In the genomic region with DNA sequence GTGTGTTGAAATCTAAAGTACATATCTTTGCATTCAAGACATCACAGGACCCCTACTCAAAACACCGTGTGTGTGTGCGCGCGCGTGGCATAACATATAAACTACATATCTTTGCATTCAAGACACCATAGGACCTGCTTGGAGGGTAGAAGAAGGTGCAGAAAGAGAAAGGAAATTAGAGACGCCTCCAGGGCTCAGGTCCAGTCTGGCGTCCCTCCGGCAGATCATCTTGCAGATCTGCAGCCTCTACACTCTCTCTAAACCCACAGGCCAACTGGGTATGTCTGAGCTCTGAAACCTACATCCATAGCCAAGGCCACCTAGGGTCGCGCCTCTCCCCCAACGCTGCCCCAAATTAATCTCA, we compare ENCODE assay signal across 8 cellular contexts. TPM values are rescaled to one million over a fixed set of nuclear protein-coding genes. Genes with fewer than 3 reads are reported as not detected.
A peak's percentile ranks its signal among the peaks of the same experiment; 100 is the strongest.
DNase-seq lines count a peak whose midpoint lies in the region; ATAC-seq, FAIRE-seq and TF ChIP-seq lines count a peak whose summit lies in the region.

No MANE protein-coding gene starts in this region.

- CTCF ChIA-PET in A549 (lab: Yijun Ruan, JAX), result interaction anchor here (1.0 to 23.7 kb wide), 7 partner anchors 12 to 194 kb away, joined by 3 to 616 read pairs (median 6); a partner anchor contains a TSS

- no peaks in the 10 kb centered on the region for H3K9me3 Mint-ChIP-seq in H9
- no peaks in the 10 kb centered on the region for H3K9me3 Mint-ChIP-seq in activated naive CD8-positive, alpha-beta T cell treated with anti-CD3 and anti-CD28 coated beads for 36 hours

- no peak for ATAC-seq in A549
- no peak for ATAC-seq in HG02759 (IDR thresholded peaks at IDR 0.05; ENCODE audit: unreplicated experiment)

- no peak overlapping the region for H2BK5ac ChIP-seq in H9 (ENCODE audit: insufficient read length, low read length)
- no peak overlapping the region for H2BK5ac ChIP-seq in mesenchymal stem cell (ENCODE audit: low read depth, low read length, poor library complexity, severe bottlenecking)

- no peak overlapping the region for H3K23ac ChIP-seq in H9 (ENCODE audit: insufficient read length, low read depth, low read length)
- H3K23ac ChIP-seq in mesenchymal stem cell (ENCODE audit: low read length in 2 of 2), result no peak overlapping the region

- peaks cover 3% of the 10 kb centered on the region for H3K79me1 ChIP-seq in H9 (ENCODE audit: insufficient read depth, low read depth, low read length, poor library complexity, severe bottlenecking)
- peaks cover 5% of the 10 kb centered on the region for H3K79me1 ChIP-seq in mesenchymal stem cell (replicated peaks; ENCODE audit: low read length, poor library complexity, severe bottlenecking)

- H3K4me3 Mint-ChIP-seq in H9, result peak overlapping the region; percentile 87 to 93
- peak overlapping the region; percentile 84 for H3K4me3 Mint-ChIP-seq in activated naive CD8-positive, alpha-beta T cell treated with anti-CD3 and anti-CD28 coated beads for 36 hours

- H4K8ac ChIP-seq in H9 (replicated peaks; ENCODE audit: insufficient read length, low read depth, low read length) (no peak overlapping the region), mesenchymal stem cell (ENCODE audit: low read length) (peak overlapping the region; percentile 47)

- H3K27ac Mint-ChIP-seq in H9, result peak overlapping the region; percentile 81 to 87 (median 85); a peak in 3 of 7 replicates
- peak overlapping the region; percentile 90 for H3K27ac Mint-ChIP-seq in activated naive CD8-positive, alpha-beta T cell treated with anti-CD3 and anti-CD28 coated beads for 36 hours

- peak overlapping the region; percentile 74 to 85 for H3K27ac ChIP-seq in A549
- H3K27ac ChIP-seq in H9 (ENCODE audit: insufficient read length, low read depth, low read length), result no peak overlapping the region
- no peak overlapping the region for H3K27ac ChIP-seq in mesenchymal stem cell (ENCODE audit: low read length, poor library complexity, severe bottlenecking)

- no peak for TF ChIP-seq EP300 in A549 (IDR thresholded peaks at IDR 0.05)

- TF ChIP-seq POLR2A in A549 (IDR thresholded peaks at IDR 0.05; ENCODE audit: low read length), result no peak
- TF ChIP-seq POLR2A in erythroblast (IDR thresholded peaks at IDR 0.05; ENCODE audit: low read length), result no peak

- H3K36me3 Mint-ChIP-seq in H9 (ENCODE audit: insufficient read depth in 1 of 3, low read depth in 3 of 3), result peaks cover 5 to 13% (median 8%) of the 10 kb centered on the region in 3 experiments; a peak in 6 of 7 replicates
- H3K36me3 Mint-ChIP-seq in activated naive CD8-positive, alpha-beta T cell treated with anti-CD3 and anti-CD28 coated beads for 36 hours, result peaks cover 3% of the 10 kb centered on the region

- H3K4ac ChIP-seq in H9 (ENCODE audit: low read depth, low read length) (no peak overlapping the region), mesenchymal stem cell (ENCODE audit: low read depth in 1 of 2, low read length in 2 of 2) (peak overlapping the region in 1 of 2 experiments; percentile 83)

- H2BK120ac ChIP-seq in H9 (ENCODE audit: low read depth, low read length, poor library complexity, severe bottlenecking) (no peak overlapping the region), mesenchymal stem cell (ENCODE audit: low read depth, low read length) (no peak overlapping the region)

- TF ChIP-seq CTCF in A549 (IDR thresholded peaks at IDR 0.05), result no peak
- no peak for TF ChIP-seq CTCF in H9 (conservative IDR thresholded peaks at IDR 0.05)

- 90% methylated on average over 11 of the region's 11 CpGs for WGBS in A549 (ENCODE audit: missing lambda C conversion rate)
- WGBS in H9 (ENCODE audit: extremely low coverage, insufficient read length, low lambda C conversion rate), result no CpG with 5 or more reads among the region's 11 CpGs
- WGBS in mesenchymal stem cell, result 75% methylated on average over 6 of the region's 11 CpGs

- peak overlapping the region; percentile 50 for H2BK20ac ChIP-seq in H9 (ENCODE audit: low read depth, low read length, poor library complexity, severe bottlenecking)

- peak overlapping the region; percentile 74 for H3K14ac ChIP-seq in H9 (ENCODE audit: insufficient read depth, low read length)
- peak overlapping the region in 1 of 2 experiments; percentile 22 for H3K14ac ChIP-seq in mesenchymal stem cell (ENCODE audit: low read length in 2 of 2)

- no peak overlapping the region for H4K5ac ChIP-seq in H9 (ENCODE audit: insufficient read length, low read depth, low read length)

- H2AFZ ChIP-seq in H9 (ENCODE audit: low read length), result no peak overlapping the region
- peak overlapping the region; percentile 54 for H2AFZ ChIP-seq in mesenchymal stem cell (ENCODE audit: low read depth, low read length)

- no peaks in the 10 kb centered on the region for H3K9me3 ChIP-seq in A549
- no peaks in the 10 kb centered on the region for H3K9me3 ChIP-seq in H9 (ENCODE audit: control insufficient read depth, low read depth, low read length)
- no peaks in the 10 kb centered on the region for H3K9me3 ChIP-seq in mesenchymal stem cell (ENCODE audit: control insufficient read depth, low read length)

- peaks cover 4% of the 10 kb centered on the region for H3K23me2 ChIP-seq in H9 (ENCODE audit: insufficient read length, low read depth, low read length, poor library complexity, severe bottlenecking)

- H3K56ac ChIP-seq in H9 (ENCODE audit: insufficient read length, low read depth, low read length), result no peak overlapping the region

- H3K4me3 ChIP-seq in A549 (peak overlapping the region; percentile 65), mesenchymal stem cell (ENCODE audit: insufficient read depth in 1 of 2, low read depth in 1 of 2, low read length in 2 of 2) (peak overlapping the region in 1 of 2 experiments; percentile 93)

- DNase-seq in A549 (ENCODE audit: low read depth in 1 of 2, low spot score in 1 of 2) (no peak), H9 (no peak), mesenchymal stem cell (no peak), NCI-H1105 treated with DMSO at 0.1 percent for 48 hours (lab: John Stamatoyannopoulos, UW) (no peak), erythroblast (lab: John Stamatoyannopoulos, UW) (no peak)
- DNase-seq in activated naive CD8-positive, alpha-beta T cell treated with anti-CD3 and anti-CD28 coated beads for 36 hours, result no peak
- no peak for DNase-seq in stimulated activated CD8-positive, alpha-beta memory T cell treated with anti-CD3 and anti-CD28 coated beads, Interleukin-4, amount 100 ng/mL, for 48 hours

- peaks cover 15% of the 10 kb centered on the region for H3K27me3 Mint-ChIP-seq in H9 (ENCODE audit: low read depth)
- H3K27me3 Mint-ChIP-seq in activated naive CD8-positive, alpha-beta T cell treated with anti-CD3 and anti-CD28 coated beads for 36 hours, result no peaks in the 10 kb centered on the region

- no peaks in the 10 kb centered on the region for H4K20me1 ChIP-seq in H9 (ENCODE audit: control insufficient read depth, insufficient read depth, insufficient read length)

- POLR2A ChIA-PET in A549 (lab: Yijun Ruan, JAX), result interaction anchor here (0.5 to 1.3 kb wide), 9 partner anchors 20 to 189 kb away, joined by 3 to 13 read pairs (median 5); a partner anchor contains a TSS

- no peak overlapping the region for H3T11ph ChIP-seq in H9 (ENCODE audit: low read length)

- H3K9ac ChIP-seq in H9 (ENCODE audit: extremely low read depth, insufficient read length, low read length) (no peak overlapping the region), mesenchymal stem cell (ENCODE audit: low read length) (peak overlapping the region; percentile 83)

- TF ChIP-seq RAD21 in A549 (conservative IDR thresholded peaks at IDR 0.05 in 1 of 2, IDR thresholded peaks at IDR 0.05 in 1 of 2), result no peak

- peak overlapping the region; percentile 90 for H3K4me2 ChIP-seq in A549
- H3K4me2 ChIP-seq in H9 (ENCODE audit: insufficient read depth, insufficient read length, low read length), result peak overlapping the region; percentile 52
- no peak overlapping the region for H3K4me2 ChIP-seq in mesenchymal stem cell (ENCODE audit: low read length, poor library complexity, severe bottlenecking)

- no peak overlapping the region for H2BK15ac ChIP-seq in H9 (ENCODE audit: low read depth, low read length)
- no peak overlapping the region for H2BK15ac ChIP-seq in mesenchymal stem cell (ENCODE audit: low read depth, poor library complexity, severe bottlenecking)

- H3K4me1 Mint-ChIP-seq in H9, result peaks cover 22 to 24% of the 10 kb centered on the region in 2 experiments
- H3K4me1 Mint-ChIP-seq in activated naive CD8-positive, alpha-beta T cell treated with anti-CD3 and anti-CD28 coated beads for 36 hours, result peaks cover 16% of the 10 kb centered on the region

- H3K27me3 ChIP-seq in H9 (ENCODE audit: insufficient read depth, low read length), result no peaks in the 10 kb centered on the region
- no peaks in the 10 kb centered on the region for H3K27me3 ChIP-seq in mesenchymal stem cell (ENCODE audit: control insufficient read depth in 1 of 2, insufficient read depth in 1 of 2, low read length in 2 of 2)

- H3K18ac ChIP-seq in H9 (ENCODE audit: insufficient read length, low read depth, low read length), result peak overlapping the region; percentile 39
- peak overlapping the region in 1 of 2 experiments; percentile 72 for H3K18ac ChIP-seq in mesenchymal stem cell (ENCODE audit: low read depth in 1 of 2, low read length in 2 of 2)

- H3K79me2 ChIP-seq in H9 (ENCODE audit: insufficient read depth, low read length), result no peaks in the 10 kb centered on the region; the same call in 1 of the 2 replicates

- FAIRE-seq in A549 (lab: Jason Lieb, UNC), result peak; percentile 72

- H2BK12ac ChIP-seq in H9 (ENCODE audit: insufficient read length, low read depth, low read length) (no peak overlapping the region), mesenchymal stem cell (ENCODE audit: low read length in 2 of 2) (peak overlapping the region; percentile 15 to 94)

- peaks cover 19% of the 10 kb centered on the region for H3K4me1 ChIP-seq in A549
- peaks cover 11% of the 10 kb centered on the region; the same call in 1 of the 2 replicates for H3K4me1 ChIP-seq in H9 (ENCODE audit: insufficient read depth, low read length)
- peaks cover 13% of the 10 kb centered on the region for H3K4me1 ChIP-seq in mesenchymal stem cell (ENCODE audit: control insufficient read depth, insufficient read depth, low read depth, low read length)

- H3K36me3 ChIP-seq in mesenchymal stem cell (ENCODE audit: control insufficient read depth in 1 of 2, insufficient read depth in 2 of 2, low read depth in 1 of 2, low read length in 2 of 2), result peaks cover 0 to 5% of the 10 kb centered on the region in 2 experiments

- no peak overlapping the region for H4K91ac ChIP-seq in H9 (ENCODE audit: insufficient read length, low read depth, low read length)
- no peak overlapping the region for H4K91ac ChIP-seq in mesenchymal stem cell (ENCODE audit: low read length)

- H2AK5ac ChIP-seq in H9 (ENCODE audit: insufficient read length, low read length), result no peak overlapping the region
- peak overlapping the region; percentile 34 for H2AK5ac ChIP-seq in mesenchymal stem cell (ENCODE audit: low read length, severe bottlenecking)

RNA-seq across cellular contexts. Expression of a gene that starts 0.7 kb away (rescaled TPM):
- polyA plus RNA-seq in A549 (2011; rRNA removed) (79.7 and 101 TPM in 2 replicates), A549 (2017; fragmentation: RNase III; extraction: RNeasy Plus Mini Kit Qiagen cat#74134 plus additional on column Dnase treatment) (135 to 151 TPM (median 144 TPM) in 3 replicates)
- polyA plus RNA-seq in A549 (2012; cell fraction: cytosol; rRNA removed), result 268 and 299 TPM in 2 replicates
- 241 and 275 TPM in 2 replicates for polyA plus RNA-seq in A549 (2012; cell fraction: nucleus; rRNA removed)
- polyA minus RNA-seq in A549 (2011; rRNA and poly(A)+ RNA removed), result 179 and 227 TPM in 2 replicates
- 109 and 113 TPM in 2 replicates for total RNA-seq in H9 (2021)
- 10 to 100 TPM; 38.1 to 38.4 TPM for total RNA-seq in activated naive CD8-positive, alpha-beta T cell treated with anti-CD3 and anti-CD28 coated beads for 36 hours
- 50.5 TPM for polyA plus RNA-seq in mesenchymal stem cell (2013, experiment 1 of 2)
- 52.5 TPM for polyA plus RNA-seq in mesenchymal stem cell (2013, experiment 2 of 2)

RNA-seq across cellular contexts. Expression of a gene that starts 1.2 kb away (rescaled TPM):
- 1.1 and 1.3 TPM in 2 replicates for polyA plus RNA-seq in A549 (2011; rRNA removed)
- polyA plus RNA-seq in A549 (2012; cell fraction: cytosol; rRNA removed), result 2.7 and 3.7 TPM in 2 replicates
- 3.5 and 5.2 TPM in 2 replicates for polyA plus RNA-seq in A549 (2012; cell fraction: nucleus; rRNA removed)
- 3.4 to 4.5 TPM (median 4.2 TPM) in 3 replicates for polyA plus RNA-seq in A549 (2017; fragmentation: RNase III; extraction: RNeasy Plus Mini Kit Qiagen cat#74134 plus additional on column Dnase treatment)
- 0.50 and 1.2 TPM in 2 replicates for polyA minus RNA-seq in A549 (2011; rRNA and poly(A)+ RNA removed)
- total RNA-seq in H9 (2021), result 2.9 and 3.2 TPM in 2 replicates
- under 1 TPM; 0.52 to 0.92 TPM for total RNA-seq in activated naive CD8-positive, alpha-beta T cell treated with anti-CD3 and anti-CD28 coated beads for 36 hours
- 2.2 TPM for polyA plus RNA-seq in mesenchymal stem cell (2013, experiment 1 of 2)
- 2.4 TPM for polyA plus RNA-seq in mesenchymal stem cell (2013, experiment 2 of 2)

RNA-seq across cellular contexts. Expression of a gene that starts 10.0 kb away (rescaled TPM):
- polyA plus RNA-seq in A549 (2011; rRNA removed) (0.71 and 1.8 TPM in 2 replicates), A549 (2017; fragmentation: RNase III; extraction: RNeasy Plus Mini Kit Qiagen cat#74134 plus additional on column Dnase treatment) (3.6 to 5.1 TPM (median 4.3 TPM) in 3 replicates)
- polyA plus RNA-seq in A549 (2012; cell fraction: cytosol; rRNA removed), result 2.9 and 3.8 TPM in 2 replicates
- 13.7 and 18.2 TPM in 2 replicates for polyA plus RNA-seq in A549 (2012; cell fraction: nucleus; rRNA removed)
- 6.3 and 6.9 TPM in 2 replicates for polyA minus RNA-seq in A549 (2011; rRNA and poly(A)+ RNA removed)
- 2.8 and 4.5 TPM in 2 replicates for total RNA-seq in H9 (2021)
- total RNA-seq in activated naive CD8-positive, alpha-beta T cell treated with anti-CD3 and anti-CD28 coated beads for 36 hours, result 1 to 10 TPM; 1.1 to 3.2 TPM
- 0.07 TPM for polyA plus RNA-seq in mesenchymal stem cell (2013, experiment 1 of 2)
- polyA plus RNA-seq in mesenchymal stem cell (2013, experiment 2 of 2), result 0.23 TPM

RNA-seq across cellular contexts. Expression of a gene that starts 22.4 kb away (rescaled TPM):
- polyA plus RNA-seq in A549 (2011; rRNA removed), result 8.9 and 10.4 TPM in 2 replicates
- polyA plus RNA-seq in A549 (2012; cell fraction: cytosol; rRNA removed), result 7.2 and 12.2 TPM in 2 replicates
- 26.3 and 37.1 TPM in 2 replicates for polyA plus RNA-seq in A549 (2012; cell fraction: nucleus; rRNA removed)
- polyA plus RNA-seq in A549 (2017; fragmentation: RNase III; extraction: RNeasy Plus Mini Kit Qiagen cat#74134 plus additional on column Dnase treatment), result 22.4 to 27.2 TPM (median 25.8 TPM) in 3 replicates
- polyA minus RNA-seq in A549 (2011; rRNA and poly(A)+ RNA removed), result 11.8 and 14.4 TPM in 2 replicates
- 28.4 and 28.8 TPM in 2 replicates for total RNA-seq in H9 (2021)
- total RNA-seq in activated naive CD8-positive, alpha-beta T cell treated with anti-CD3 and anti-CD28 coated beads for 36 hours, result 1 to 10 TPM; 6.8 to 7.6 TPM
- 19.0 TPM for polyA plus RNA-seq in mesenchymal stem cell (2013, experiment 1 of 2)
- 17.8 TPM for polyA plus RNA-seq in mesenchymal stem cell (2013, experiment 2 of 2)

RNA-seq across cellular contexts. Expression of a gene that starts 34.0 kb away (rescaled TPM):
- polyA plus RNA-seq in A549 (2011; rRNA removed) (7.2 and 7.7 TPM in 2 replicates), A549 (2017; fragmentation: RNase III; extraction: RNeasy Plus Mini Kit Qiagen cat#74134 plus additional on column Dnase treatment) (46.8 to 56.4 TPM (median 53.1 TPM) in 3 replicates)
- polyA plus RNA-seq in A549 (2012; cell fraction: cytosol; rRNA removed), result 26.8 and 35.8 TPM in 2 replicates
- 69.9 and 100.0 TPM in 2 replicates for polyA plus RNA-seq in A549 (2012; cell fraction: nucleus; rRNA removed)
- polyA minus RNA-seq in A549 (2011; rRNA and poly(A)+ RNA removed), result 7.0 and 11.0 TPM in 2 replicates
- total RNA-seq in H9 (2021), result 54.0 and 56.0 TPM in 2 replicates
- 10 to 100 TPM; 43.8 to 50.4 TPM for total RNA-seq in activated naive CD8-positive, alpha-beta T cell treated with anti-CD3 and anti-CD28 coated beads for 36 hours
- polyA plus RNA-seq in mesenchymal stem cell (2013, experiment 1 of 2), result 55.2 TPM
- polyA plus RNA-seq in mesenchymal stem cell (2013, experiment 2 of 2), result 52.0 TPM

Comparison
In these comparisons a context has a peak if more than half of its experiments do, and no peak if none do; other contexts are left out.
1. H3K27ac ChIP-seq: peak in A549 (2 of 2); none in H9 (single experiment) and mesenchymal stem cell (single experiment).